In the genomic region with DNA sequence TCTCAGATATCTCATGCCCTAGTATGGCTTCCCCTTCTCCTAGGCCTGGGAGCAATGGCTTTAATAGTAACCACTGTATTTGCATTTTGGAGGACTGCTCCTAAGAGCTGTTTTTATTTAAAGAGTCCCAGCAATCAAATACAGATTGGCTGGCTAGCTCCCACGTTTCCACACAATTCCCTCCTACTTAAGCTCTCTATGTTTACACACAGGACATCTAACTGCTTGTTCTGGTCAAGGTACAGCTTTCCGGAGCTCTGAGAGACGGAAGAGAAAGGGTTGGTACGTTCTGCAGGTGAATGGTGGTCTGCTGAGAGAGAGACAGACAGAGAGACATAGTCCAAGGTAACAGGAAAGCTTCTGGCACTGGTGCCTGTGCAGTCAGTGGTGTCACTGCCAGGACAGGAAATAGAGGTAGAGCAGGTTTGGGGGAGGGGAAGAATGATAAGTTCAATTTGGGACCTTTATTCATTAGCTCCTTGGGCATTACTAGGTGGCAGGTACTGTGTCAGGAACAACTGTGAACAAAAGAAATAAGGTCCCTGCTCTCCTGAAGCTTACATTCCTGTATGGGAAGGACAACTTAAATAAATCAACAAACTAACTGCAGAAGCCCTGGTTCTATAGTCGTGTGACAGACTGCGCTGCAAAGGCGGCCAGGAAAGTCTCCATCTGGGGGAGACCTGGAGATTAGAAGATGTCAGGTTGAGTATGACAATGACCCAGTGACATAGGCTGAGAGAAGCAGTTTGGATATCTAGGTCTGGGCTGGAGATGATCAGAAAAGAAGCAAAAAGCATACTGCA, we compare ENCODE assay signal across 8 cellular contexts. TPM values are rescaled to one million over a fixed set of nuclear protein-coding genes. Genes with fewer than 3 reads are reported as not detected.
DNase-seq lines count a peak whose midpoint lies in the region; ATAC-seq and TF ChIP-seq lines count a peak whose summit lies in the region.

No MANE protein-coding gene starts in this region.

- H3K9me2 ChIP-seq in GM23248 (ENCODE audit: insufficient read depth) (no peaks in the 10 kb centered on the region), OCI-LY7 (ENCODE audit: insufficient read depth, low read length) (no peaks in the 10 kb centered on the region)

- H3K4me2 ChIP-seq in GM23248 (ENCODE audit: unreplicated experiment), result no peak overlapping the region
- peak overlapping the region; percentile 54 for H3K4me2 ChIP-seq in OCI-LY7 (ENCODE audit: low read length)

- POLR2A ChIA-PET in OCI-LY7 (lab: Charles Lee), result interaction anchor here (0.5 to 1.9 kb wide), 11 partner anchors 13 to 457 kb away, joined by 3 to 10 read pairs (median 4); no protein-coding TSS in a partner anchor

- H3K4me3 ChIP-seq in GM23248 (no peak overlapping the region), OCI-LY7 (ENCODE audit: low read depth, low read length, poor library complexity, severe bottlenecking) (peak overlapping the region; percentile 21), endodermal cell (ENCODE audit: low read length) (no peak overlapping the region), prostate gland (no peak overlapping the region)

- H3K27me3 Mint-ChIP-seq in endodermal cell (ENCODE audit: insufficient read depth), result no peaks in the 10 kb centered on the region

- no peaks in the 10 kb centered on the region for H3K36me3 ChIP-seq in GM23248 (ENCODE audit: low read depth)
- peaks cover 17% of the 10 kb centered on the region for H3K36me3 ChIP-seq in OCI-LY7 (ENCODE audit: insufficient read depth, low read length)
- peaks cover 6% of the 10 kb centered on the region for H3K36me3 ChIP-seq in endodermal cell (ENCODE audit: control insufficient read depth, insufficient read depth, low read length)
- no peaks in the 10 kb centered on the region for H3K36me3 ChIP-seq in prostate gland

- H3K4me1 ChIP-seq in GM23248 (ENCODE audit: insufficient read depth) (no peaks in the 10 kb centered on the region), OCI-LY7 (ENCODE audit: insufficient read depth, low read length, poor library complexity, severe bottlenecking) (peaks cover 23% of the 10 kb centered on the region), endodermal cell (ENCODE audit: control insufficient read depth, insufficient read depth, low read length) (peaks cover 5% of the 10 kb centered on the region), prostate gland (replicated peaks) (peaks cover 12% of the 10 kb centered on the region)

- H3K9me3 Mint-ChIP-seq in endodermal cell, result no peaks in the 10 kb centered on the region

- TF ChIP-seq POLR2A in prostate gland (IDR thresholded peaks at IDR 0.05), result peak; percentile 16

- no peak for ATAC-seq in HG03159 (IDR thresholded peaks at IDR 0.05; ENCODE audit: unreplicated experiment)
- no peak for ATAC-seq in GM19395 (IDR thresholded peaks at IDR 0.05; ENCODE audit: unreplicated experiment)

- no peaks in the 10 kb centered on the region for H3K9me3 ChIP-seq in GM23248 (ENCODE audit: low read depth)
- no peaks in the 10 kb centered on the region for H3K9me3 ChIP-seq in OCI-LY7 (ENCODE audit: low read length)
- no peaks in the 10 kb centered on the region for H3K9me3 ChIP-seq in endodermal cell (ENCODE audit: control insufficient read depth, low read length)
- no peaks in the 10 kb centered on the region for H3K9me3 ChIP-seq in prostate gland

- H2AFZ ChIP-seq in GM23248 (peak overlapping the region; percentile 81; the same call in 1 of the 2 replicates), OCI-LY7 (ENCODE audit: low read length) (peak overlapping the region; percentile 69)

- DNase-seq in GM23248, result no peak
- DNase-seq in OCI-LY7 (ENCODE audit: low spot score), result peak; percentile 75
- DNase-seq in endodermal cell, result peak; percentile 50
- peak; percentile 81 for DNase-seq in prostate gland (ENCODE audit: low spot score)
- DNase-seq in AG08396 (ENCODE audit: low spot score), result no peak
- no peak for DNase-seq in activated CD4-positive, CD25-positive, alpha-beta regulatory T cell (lab: John Stamatoyannopoulos, UW)

- peak overlapping the region; percentile 18 for H3K27ac Mint-ChIP-seq in endodermal cell

- intact Hi-C loops in OCI-LY7 (cut with micrococcal nuclease; ENCODE audit: unreplicated experiment) (loop anchor here (2.0 to 5.0 kb wide), 3 partner anchors 23 to 43 kb away; no protein-coding TSS in a partner anchor), prostate gland (cut with DNase I) (no loop called here)

- H3K4me3 Mint-ChIP-seq in endodermal cell, result peak overlapping the region; percentile 0

- TF ChIP-seq CTCF in OCI-LY7 (conservative IDR thresholded peaks at IDR 0.05; ENCODE audit: low read length) (no peak), endodermal cell (conservative IDR thresholded peaks at IDR 0.05) (no peak), prostate gland (IDR thresholded peaks at IDR 0.05) (no peak)

- WGBS in GM23248 (ENCODE audit: low coverage in 1 of 2, low lambda C conversion rate in 2 of 2, missing lambda C conversion rate in 2 of 2), 2 experiments, result 77 to 79% methylated on average over 7 of the region's 7 CpGs
- WGBS in endodermal cell (ENCODE audit: insufficient coverage in 1 of 2, insufficient read length in 1 of 2), 2 experiments, result 86 to 88% methylated on average over 5 to 7 of the region's 7 CpGs
- WGBS in prostate gland, result 53% methylated on average over 7 of the region's 7 CpGs

- H3F3A ChIP-seq in GM23248 (ENCODE audit: insufficient read depth), result no peaks in the 10 kb centered on the region

- no peak overlapping the region for H3K9ac ChIP-seq in GM23248
- no peak overlapping the region for H3K9ac ChIP-seq in endodermal cell (ENCODE audit: extremely low read depth, low read length, poor library complexity, severe bottlenecking)

- H3K27me3 ChIP-seq in GM23248 (replicated peaks; ENCODE audit: insufficient read depth) (no peaks in the 10 kb centered on the region), endodermal cell (ENCODE audit: control insufficient read depth, insufficient read depth, low read length, poor library complexity, severe bottlenecking) (no peaks in the 10 kb centered on the region), prostate gland (replicated peaks; ENCODE audit: insufficient read depth) (no peaks in the 10 kb centered on the region)

- in situ Hi-C loops in GM23248 (cut with MboI), result no loop called here

- H4K20me1 ChIP-seq in GM23248 (ENCODE audit: insufficient read depth) (no peaks in the 10 kb centered on the region), OCI-LY7 (ENCODE audit: insufficient read depth, low read length) (peaks cover 11% of the 10 kb centered on the region; the same call in 1 of the 2 replicates)

- no peak overlapping the region for H3K27ac ChIP-seq in GM23248
- peak overlapping the region; percentile 77 for H3K27ac ChIP-seq in OCI-LY7 (ENCODE audit: low read depth, low read length, poor library complexity, severe bottlenecking)
- H3K27ac ChIP-seq in endodermal cell (ENCODE audit: low read depth, low read length), result no peak overlapping the region
- H3K27ac ChIP-seq in prostate gland, result peak overlapping the region; percentile 92 to 97

- CTCF ChIA-PET in OCI-LY7 (lab: Charles Lee; ENCODE audit: unreplicated experiment), result interaction anchor here (0.9 to 1.0 kb wide), 2 partner anchors 13 to 22 kb away, joined by 3 to 4 read pairs; no protein-coding TSS in a partner anchor

- peaks cover 16% of the 10 kb centered on the region for H3K4me1 Mint-ChIP-seq in endodermal cell

- H3K79me2 ChIP-seq in GM23248 (ENCODE audit: insufficient read depth) (peaks cover 31% of the 10 kb centered on the region), OCI-LY7 (ENCODE audit: insufficient read depth, low read depth, low read length) (peaks cover 33% of the 10 kb centered on the region)

- H3K36me3 Mint-ChIP-seq in endodermal cell (ENCODE audit: low read depth), result peaks cover 12% of the 10 kb centered on the region

- BruUV-seq in OCI-LY7 (replicated peaks; lab: Mats Ljungman, UMichigan), result no TSS peak

RNA-seq across cellular contexts. Expression of a gene that starts 1.2 kb away (rescaled TPM):
- total RNA-seq in GM23248 (2014; rRNA removed; shearing (Covaris generic)), result 4.2 and 4.6 TPM in 2 replicates
- polyA plus RNA-seq in GM23248 (2016; fragmentation: Nextera tagmentation; extraction: Ambion mirVana), result 5.8 and 6.4 TPM in 2 replicates
- total RNA-seq in OCI-LY7 (2014; rRNA removed; shearing (Covaris generic)), result 14.4 and 15.1 TPM in 2 replicates
- total RNA-seq in OCI-LY7 (2022) (14.1 and 16.5 TPM in 2 replicates), endodermal cell (10 to 100 TPM in 1 of 2 donors, 1 to 10 TPM in 1; 9.6 to 13.6 TPM), prostate gland (10 to 100 TPM; 10.7 to 11.9 TPM)
- polyA plus RNA-seq in endodermal cell (2013, experiment 1 of 2), result 11.0 TPM
- 10.4 TPM for polyA plus RNA-seq in endodermal cell (2013, experiment 2 of 2)

RNA-seq across cellular contexts. Expression of a gene that starts 50.6 kb away (rescaled TPM):
- total RNA-seq in GM23248 (2014; rRNA removed; shearing (Covaris generic)), result 4.7 and 5.7 TPM in 2 replicates
- polyA plus RNA-seq in GM23248 (2016; fragmentation: Nextera tagmentation; extraction: Ambion mirVana), result 6.7 and 7.2 TPM in 2 replicates
- total RNA-seq in OCI-LY7 (2014; rRNA removed; shearing (Covaris generic)), result 5.3 and 7.5 TPM in 2 replicates
- 21.9 and 23.6 TPM in 2 replicates for total RNA-seq in OCI-LY7 (2022)
- total RNA-seq in endodermal cell, result 10 to 100 TPM; 24.1 TPM
- 17.8 TPM for polyA plus RNA-seq in endodermal cell (2013, experiment 1 of 2)
- 17.3 TPM for polyA plus RNA-seq in endodermal cell (2013, experiment 2 of 2)
- 10 to 100 TPM in 1 of 2 donors, 1 to 10 TPM in 1; 9.6 to 27.9 TPM for total RNA-seq in prostate gland

Comparison
In these comparisons a context has a peak if more than half of its experiments do, and no peak if none do; other contexts are left out.
1. DNase-seq: peak in OCI-LY7 (single experiment), endodermal cell (single experiment) and prostate gland (single experiment); none in GM23248 (single experiment), AG08396 (single experiment) and activated CD4-positive, CD25-positive, alpha-beta regulatory T cell (0 of 4).
2. H3K27ac ChIP-seq: peak in OCI-LY7 (single experiment) and prostate gland (2 of 2); none in GM23248 (single experiment) and endodermal cell (single experiment).